8 cellular contexts compared by ENCODE assay signal in genomic region chr3:111859061-111859973, GRCh38. TPM values are rescaled to one million over a fixed set of nuclear protein-coding genes. Genes with fewer than 3 reads are reported as not detected.
DNase-seq lines count a peak whose midpoint lies in the region; ATAC-seq and TF ChIP-seq lines count a peak whose summit lies in the region.

Gene PHLDB2 (plus strand): TSS chr3:111859265. CDS start chr3:111884078, 24,813 bp downstream.

- peak within 1 kb of the TSS; percentile 40 for H3K4me3 ChIP-seq in mucosa of stomach (ENCODE audit: low read length)

- peak within 1 kb of the TSS; percentile 80 for H3K27ac Mint-ChIP-seq in endothelial cell (ENCODE audit: unreplicated experiment)
- peak within 1 kb of the TSS; percentile 94 for H3K27ac Mint-ChIP-seq in stimulated activated naive B cell treated with anti-CD40 and anti-IgM and Interleukin-4, amounts not matched to agents 10 μg/mL and 1 μg/mL and 100 μg/mL, for 72 hours

- H3K4me1 Mint-ChIP-seq in endothelial cell (ENCODE audit: unreplicated experiment), result peaks cover 54% of the 10 kb centered on the region
- peaks cover 7 to 24% of the 10 kb centered on the region in 2 donors for H3K4me1 Mint-ChIP-seq in stimulated activated naive B cell treated with anti-CD40 and anti-IgM and Interleukin-4, amounts not matched to agents 10 μg/mL and 1 μg/mL and 100 μg/mL, for 72 hours

- no peak for TF ChIP-seq CTCF in endothelial cell (IDR thresholded peaks at IDR 0.05; ENCODE audit: unreplicated experiment)

- no peaks in the 10 kb centered on the region for H3K36me3 Mint-ChIP-seq in endothelial cell (ENCODE audit: low read depth, unreplicated experiment)
- no peaks in the 10 kb centered on the region for H3K36me3 Mint-ChIP-seq in stimulated activated naive B cell treated with anti-CD40 and anti-IgM and Interleukin-4, amounts not matched to agents 10 μg/mL and 1 μg/mL and 100 μg/mL, for 72 hours

- peak within 1 kb of the TSS; percentile 99 for H3K4me3 Mint-ChIP-seq in endothelial cell (ENCODE audit: unreplicated experiment)
- peak within 1 kb of the TSS; percentile 95 to 99 for H3K4me3 Mint-ChIP-seq in stimulated activated naive B cell treated with anti-CD40 and anti-IgM and Interleukin-4, amounts not matched to agents 10 μg/mL and 1 μg/mL and 100 μg/mL, for 72 hours

- H3K9me3 Mint-ChIP-seq in endothelial cell (ENCODE audit: unreplicated experiment), result no peaks in the 10 kb centered on the region
- no peaks in the 10 kb centered on the region for H3K9me3 Mint-ChIP-seq in stimulated activated naive B cell treated with anti-CD40 and anti-IgM and Interleukin-4, amounts not matched to agents 10 μg/mL and 1 μg/mL and 100 μg/mL, for 72 hours

- H3K36me3 ChIP-seq in mucosa of stomach (ENCODE audit: control insufficient read depth, insufficient read depth, low read length), result no peaks in the 10 kb centered on the region

- CTCF ChIA-PET in HEK293T (lab: Yijun Ruan, JAX), result interaction anchor here (0.6 to 1.8 kb wide), 8 partner anchors 108 to 772 kb away, joined by 3 to 9 read pairs (median 6); no protein-coding TSS in a partner anchor

- H3K9ac ChIP-seq in mucosa of stomach (ENCODE audit: low read length), result peak within 1 kb of the TSS; percentile 78

- DNase-seq in D341Med (ENCODE audit: low spot score) (peak; percentile 81), HEK293T (ENCODE audit: extremely low spot score) (peak; percentile 82), NCI-H526 treated with DMSO at 0.1 percent for 48 hours (lab: John Stamatoyannopoulos, UW) (peak; percentile 12), activated T-cell treated with anti-CD3 and anti-CD28 coated beads for 1 hour (ENCODE audit: low read depth) (peak; percentile 23), endothelial cell (ENCODE audit: low spot score) (peak; percentile 92)
- peak; percentile 31 for DNase-seq in stimulated activated naive B cell treated with anti-CD40 and anti-IgM and Interleukin-4, amounts not matched to agents 10 μg/mL and 1 μg/mL and 100 μg/mL, for 72 hours

- peaks cover 3% of the 10 kb centered on the region for H3K27me3 ChIP-seq in mucosa of stomach (ENCODE audit: control insufficient read depth, insufficient read depth, low read length)

- POLR2A ChIA-PET in HEK293T (lab: Yijun Ruan, JAX), result interaction anchor here (0.9 to 3.4 kb wide), 14 partner anchors 8 to 227 kb away, joined by 3 to 20 read pairs (median 4); partner anchors contain the start of genes ABHD10 and C3orf52

- H3K9me3 ChIP-seq in mucosa of stomach (ENCODE audit: control insufficient read depth, low read length), result no peaks in the 10 kb centered on the region

- peak; percentile 68 to 71 for ATAC-seq in stimulated activated naive B cell treated with anti-CD40 and anti-IgM and Interleukin-4, amounts not matched to agents 10 μg/mL and 1 μg/mL and 100 μg/mL, for 72 hours (replicated peaks)
- ATAC-seq in HG03565 (IDR thresholded peaks at IDR 0.05; ENCODE audit: unreplicated experiment), result no peak

- peaks cover 2% of the 10 kb centered on the region for H3K27me3 Mint-ChIP-seq in endothelial cell (ENCODE audit: unreplicated experiment)
- peaks cover 14 to 17% of the 10 kb centered on the region in 2 donors for H3K27me3 Mint-ChIP-seq in stimulated activated naive B cell treated with anti-CD40 and anti-IgM and Interleukin-4, amounts not matched to agents 10 μg/mL and 1 μg/mL and 100 μg/mL, for 72 hours

- H3K4me1 ChIP-seq in mucosa of stomach (ENCODE audit: control insufficient read depth, insufficient read depth, low read length), result peaks cover 11% of the 10 kb centered on the region

TF ChIP-seq in HEK293T, 16 proteins besides CTCF, POLR2A, EP300 and RAD21:
- TF ChIP-seq FOXA1 (IDR thresholded peaks at IDR 0.05), result no peak
- no peak for TF ChIP-seq TARDBP (IDR thresholded peaks at IDR 0.05)
- no peak for TF ChIP-seq HDGF (IDR thresholded peaks at IDR 0.05; ENCODE audit: borderline replicate concordance)
- TF ChIP-seq FOXK2 (IDR thresholded peaks at IDR 0.05), result no peak
- TF ChIP-seq ZNF384 (IDR thresholded peaks at IDR 0.05), result no peak
- TF ChIP-seq FOXM1 (IDR thresholded peaks at IDR 0.05; ENCODE audit: borderline replicate concordance), result peak; percentile 55; the same call in 1 of the 2 replicates
- TF ChIP-seq, protein P1, sequence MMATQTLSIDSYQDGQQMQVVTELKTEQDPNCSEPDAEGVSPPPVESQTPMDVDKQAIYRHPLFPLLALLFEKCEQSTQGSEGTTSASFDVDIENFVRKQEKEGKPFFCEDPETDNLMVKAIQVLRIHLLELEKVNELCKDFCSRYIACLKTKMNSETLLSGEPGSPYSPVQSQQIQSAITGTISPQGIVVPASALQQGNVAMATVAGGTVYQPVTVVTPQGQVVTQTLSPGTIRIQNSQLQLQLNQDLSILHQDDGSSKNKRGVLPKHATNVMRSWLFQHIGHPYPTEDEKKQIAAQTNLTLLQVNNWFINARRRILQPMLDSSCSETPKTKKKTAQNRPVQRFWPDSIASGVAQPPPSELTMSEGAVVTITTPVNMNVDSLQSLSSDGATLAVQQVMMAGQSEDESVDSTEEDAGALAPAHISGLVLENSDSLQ (IDR thresholded peaks at IDR 0.05), result no peak
- TF ChIP-seq ARNT (IDR thresholded peaks at IDR 0.05), result no peak
- no peak for TF ChIP-seq SP1 (IDR thresholded peaks at IDR 0.05)
- TF ChIP-seq BHLHE40 (IDR thresholded peaks at IDR 0.05; ENCODE audit: borderline replicate concordance), result peak; percentile 86
- TF ChIP-seq CTBP1 (IDR thresholded peaks at IDR 0.05; ENCODE audit: borderline replicate concordance), result no peak; the same call in 1 of the 2 replicates

RNA-seq across cellular contexts. Expression of gene PHLDB2, which starts in this region (rescaled TPM):
- total RNA-seq in endothelial cell (ENCODE audit: unreplicated experiment), result 47.8 TPM

Comparison
In these comparisons a context has a peak if more than half of its experiments do, and no peak if none do; other contexts are left out.
1. DNase-seq: peak in every context shown above with its lines; median percentile 92 in endothelial cell; 82 in HEK293T; 81 in D341Med; 31 in stimulated activated naive B cell treated with anti-CD40 and anti-IgM and Interleukin-4, amounts not matched to agents 10 μg/mL and 1 μg/mL and 100 μg/mL, for 72 hours; 23 in activated T-cell treated with anti-CD3 and anti-CD28 coated beads for 1 hour; 12 in NCI-H526 treated with DMSO at 0.1 percent for 48 hours.